In the genomic region with DNA sequence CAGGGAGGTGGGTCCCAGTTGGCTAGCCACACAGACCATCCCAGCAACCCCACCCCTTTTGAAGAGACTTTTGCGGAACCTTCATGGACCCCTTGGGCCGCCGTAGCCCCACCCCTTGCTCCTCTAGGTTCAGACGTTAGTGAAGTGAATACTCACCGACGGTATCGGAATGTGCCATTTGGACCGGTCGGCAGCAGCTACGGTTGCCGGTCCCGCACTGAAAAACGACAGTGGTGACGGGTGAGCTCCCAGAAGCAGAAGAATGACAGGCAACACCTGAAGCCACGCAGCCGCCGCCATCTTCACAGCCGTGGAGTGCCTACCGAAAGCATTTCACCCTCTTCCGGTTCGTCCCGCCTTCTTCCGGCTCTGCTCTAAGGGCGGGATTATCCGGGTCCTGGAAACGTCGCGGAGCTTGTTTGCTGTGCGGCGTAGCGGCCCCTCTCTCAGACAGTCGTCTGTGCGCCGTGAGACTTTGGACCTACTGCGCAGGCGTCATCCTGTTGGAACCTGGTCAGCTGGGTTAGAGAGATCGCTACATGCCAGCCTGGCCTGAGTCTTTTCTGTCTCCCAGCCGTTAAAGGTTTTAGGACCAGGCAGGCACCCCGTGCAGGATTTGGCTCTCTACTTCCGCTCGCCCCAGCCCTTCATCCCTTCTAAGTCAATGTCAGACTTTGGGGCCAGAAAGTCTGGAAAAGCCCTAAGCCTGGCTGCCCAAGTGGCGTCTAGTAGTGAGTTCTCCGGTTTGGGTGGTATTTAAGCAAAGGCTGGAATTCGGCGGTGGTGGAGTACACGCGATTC, we compare ENCODE assay signal across 8 cellular contexts. TPM values are rescaled to one million over a fixed set of nuclear protein-coding genes. Genes with fewer than 3 reads are reported as not detected.
DNase-seq lines count a peak whose midpoint lies in the region; ATAC-seq and TF ChIP-seq lines count a peak whose summit lies in the region.

A gene with protein sequence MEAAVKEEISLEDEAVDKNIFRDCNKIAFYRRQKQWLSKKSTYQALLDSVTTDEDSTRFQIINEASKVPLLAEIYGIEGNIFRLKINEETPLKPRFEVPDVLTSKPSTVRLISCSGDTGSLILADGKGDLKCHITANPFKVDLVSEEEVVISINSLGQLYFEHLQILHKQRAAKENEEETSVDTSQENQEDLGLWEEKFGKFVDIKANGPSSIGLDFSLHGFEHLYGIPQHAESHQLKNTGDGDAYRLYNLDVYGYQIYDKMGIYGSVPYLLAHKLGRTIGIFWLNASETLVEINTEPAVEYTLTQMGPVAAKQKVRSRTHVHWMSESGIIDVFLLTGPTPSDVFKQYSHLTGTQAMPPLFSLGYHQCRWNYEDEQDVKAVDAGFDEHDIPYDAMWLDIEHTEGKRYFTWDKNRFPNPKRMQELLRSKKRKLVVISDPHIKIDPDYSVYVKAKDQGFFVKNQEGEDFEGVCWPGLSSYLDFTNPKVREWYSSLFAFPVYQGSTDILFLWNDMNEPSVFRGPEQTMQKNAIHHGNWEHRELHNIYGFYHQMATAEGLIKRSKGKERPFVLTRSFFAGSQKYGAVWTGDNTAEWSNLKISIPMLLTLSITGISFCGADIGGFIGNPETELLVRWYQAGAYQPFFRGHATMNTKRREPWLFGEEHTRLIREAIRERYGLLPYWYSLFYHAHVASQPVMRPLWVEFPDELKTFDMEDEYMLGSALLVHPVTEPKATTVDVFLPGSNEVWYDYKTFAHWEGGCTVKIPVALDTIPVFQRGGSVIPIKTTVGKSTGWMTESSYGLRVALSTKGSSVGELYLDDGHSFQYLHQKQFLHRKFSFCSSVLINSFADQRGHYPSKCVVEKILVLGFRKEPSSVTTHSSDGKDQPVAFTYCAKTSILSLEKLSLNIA (N-terminal part only) (plus strand): TSS at position 103 of the 801 bp plus-strand sequence. CDS start 1,281 bp downstream, outside the sequence.
A gene with protein sequence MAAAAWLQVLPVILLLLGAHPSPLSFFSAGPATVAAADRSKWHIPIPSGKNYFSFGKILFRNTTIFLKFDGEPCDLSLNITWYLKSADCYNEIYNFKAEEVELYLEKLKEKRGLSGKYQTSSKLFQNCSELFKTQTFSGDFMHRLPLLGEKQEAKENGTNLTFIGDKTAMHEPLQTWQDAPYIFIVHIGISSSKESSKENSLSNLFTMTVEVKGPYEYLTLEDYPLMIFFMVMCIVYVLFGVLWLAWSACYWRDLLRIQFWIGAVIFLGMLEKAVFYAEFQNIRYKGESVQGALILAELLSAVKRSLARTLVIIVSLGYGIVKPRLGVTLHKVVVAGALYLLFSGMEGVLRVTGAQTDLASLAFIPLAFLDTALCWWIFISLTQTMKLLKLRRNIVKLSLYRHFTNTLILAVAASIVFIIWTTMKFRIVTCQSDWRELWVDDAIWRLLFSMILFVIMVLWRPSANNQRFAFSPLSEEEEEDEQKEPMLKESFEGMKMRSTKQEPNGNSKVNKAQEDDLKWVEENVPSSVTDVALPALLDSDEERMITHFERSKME (minus strand): TSS at position 335 of the 801 bp plus-strand sequence. CDS start 35 bp downstream, at position 300.

- H3K4me3 ChIP-seq in AG10803 (ENCODE audit: low read length), result peak within 1 kb of the TSS; percentile 89

- no peak for TF ChIP-seq CTCF in AG10803 (conservative IDR thresholded peaks at IDR 0.05; ENCODE audit: low read length)

- DNase-seq in AG10803 (ENCODE audit: low read depth) (peak; percentile 98), NCI-H460 (ENCODE audit: extremely low read depth, low read depth) (peak; percentile 98), cerebellar nuclear complex (lab: John Stamatoyannopoulos, UW) (peak; percentile 44 to 94), islet precursor cell (peak; percentile 99)
- DNase-seq in activated CD4-positive, CD25-positive, alpha-beta regulatory T cell treated with anti-CD3 and anti-CD28 coated beads, Interleukin-2, amount 50 U/mL, for 72 hours, result peak; percentile 90
- DNase-seq in stimulated activated CD4-positive, alpha-beta T cell treated with anti-CD3 and anti-CD28 coated beads, Interleukin-12 subunit alpha, Interleukin-12 subunit beta, amount 100 ng/mL, for 48 hours (ENCODE audit: low read depth in 2 of 3, low spot score in 1 of 3), result peak; percentile 89 to 95 (median 94)

- peak; percentile 86 for ATAC-seq in GM19043 (IDR thresholded peaks at IDR 0.05; ENCODE audit: low read depth, unreplicated experiment)
- ATAC-seq in HG03378 (IDR thresholded peaks at IDR 0.05; ENCODE audit: unreplicated experiment), result peak; percentile 85

RNA-seq across cellular contexts. Expression of the first gene that starts in this region (rescaled TPM):
- total RNA-seq in NCI-H460 (2014; rRNA removed; shearing (Covaris generic)), result 9.2 and 12.6 TPM in 2 replicates
- 12.7 and 22.3 TPM in 2 replicates for polyA plus RNA-seq in NCI-H460 (2014; cell fraction: nucleus; rRNA removed)

RNA-seq across cellular contexts. Expression of the second gene that starts in this region (rescaled TPM):
- 67.1 and 73.4 TPM in 2 replicates for total RNA-seq in NCI-H460 (2014; rRNA removed; shearing (Covaris generic))
- polyA plus RNA-seq in NCI-H460 (2014; cell fraction: nucleus; rRNA removed), result 33.9 and 57.8 TPM in 2 replicates

Comparison
In these comparisons a context has a peak if more than half of its experiments do, and no peak if none do; other contexts are left out.
1. Peak in every context shown above with its lines: DNase-seq, ATAC-seq and H3K4me3 ChIP-seq.